In genomic region chr7:102125127-102125561, GRCh38 we compare ENCODE assay signal across 8 cellular contexts.
DNase-seq lines count a peak whose midpoint lies in the region; ATAC-seq and TF ChIP-seq lines count a peak whose summit lies in the region.

No MANE protein-coding gene starts in this region.

- H3K4me3 ChIP-seq in BJ (ENCODE audit: low read depth, low read length) (no peak overlapping the region), brain microvascular endothelial cell (ENCODE audit: low read depth, low read length) (no peak overlapping the region)

- in situ Hi-C loops in brain microvascular endothelial cell (cut with HindIII; ENCODE audit: low pct_ligation_motif_present, low sequenced_read_pairs), result no loop called here

- H3K4me1 Mint-ChIP-seq in memory B cell, result peaks cover 11% of the 10 kb centered on the region

- H3K36me3 Mint-ChIP-seq in memory B cell, result peaks cover 14% of the 10 kb centered on the region

- DNase-seq in BJ (ENCODE audit: low read depth) (peak; percentile 70), brain microvascular endothelial cell (peak; percentile 87), memory B cell (ENCODE audit: low spot score in 2 of 2) (no peak), NCI-H2107 (lab: John Stamatoyannopoulos, UW) (no peak), UCSD-AML1 (lab: John Stamatoyannopoulos, UW; ENCODE audit: unreplicated experiment) (no peak)

- no peak overlapping the region for H3K4me3 Mint-ChIP-seq in memory B cell

- H3K9me3 Mint-ChIP-seq in memory B cell, result no peaks in the 10 kb centered on the region

- ATAC-seq in HG02798 (IDR thresholded peaks at IDR 0.05; ENCODE audit: poor library complexity, unreplicated experiment), result peak; percentile 41
- ATAC-seq in memory B cell (ENCODE audit: low read depth), result peak; percentile 78
- no peak for ATAC-seq in GM19324 (IDR thresholded peaks at IDR 0.05; ENCODE audit: low FRiP score, unreplicated experiment)
- ATAC-seq in GM21737 (IDR thresholded peaks at IDR 0.05; ENCODE audit: unreplicated experiment), result no peak

- H3K27ac Mint-ChIP-seq in memory B cell, result peak overlapping the region; percentile 35

- H3K27me3 ChIP-seq in BJ (ENCODE audit: control insufficient read depth, insufficient read depth, low read length) (no peaks in the 10 kb centered on the region), brain microvascular endothelial cell (replicated peaks) (no peaks in the 10 kb centered on the region)

- POLR2A ChIA-PET in BJ (lab: Charles Lee), result interaction anchor here (0.6 kb wide), 1 partner anchor 132 kb away, joined by 7 read pairs; no protein-coding TSS in a partner anchor

- H3K27me3 Mint-ChIP-seq in memory B cell, result no peaks in the 10 kb centered on the region

- CTCF ChIA-PET in BJ (lab: Yijun Ruan, JAX), result interaction anchor here (0.8 to 0.9 kb wide), 2 partner anchors 82 to 582 kb away, joined by 3 read pairs; no protein-coding TSS in a partner anchor

- no peaks in the 10 kb centered on the region for H3K36me3 ChIP-seq in BJ (ENCODE audit: control insufficient read depth, insufficient read depth, low read length)
- no peaks in the 10 kb centered on the region for H3K36me3 ChIP-seq in brain microvascular endothelial cell (replicated peaks)

- peak overlapping the region; percentile 69 for H3K27ac ChIP-seq in brain microvascular endothelial cell

- TF ChIP-seq CTCF in BJ (IDR thresholded peaks at IDR 0.05; ENCODE audit: insufficient read depth, low read depth, low read length) (peak; percentile 43), brain microvascular endothelial cell (IDR thresholded peaks at IDR 0.05; ENCODE audit: low read depth, low read length, missing control alignments) (peak; percentile 43)

Comparison
In these comparisons a context has a peak if more than half of its experiments do, and no peak if none do; other contexts are left out.
1. DNase-seq: peak in BJ (single experiment) and brain microvascular endothelial cell (single experiment); none in memory B cell (0 of 2), NCI-H2107 (single experiment) and UCSD-AML1 (single experiment).
2. ATAC-seq: peak in HG02798 (single experiment) and memory B cell (single experiment); none in GM19324 (single experiment) and GM21737 (single experiment).